Comparison of ENCODE assay signal across 8 cellular contexts in genomic region chr17:35242805-35243458, GRCh38. TPM values are rescaled to one million over a fixed set of nuclear protein-coding genes. Genes with fewer than 3 reads are reported as not detected.
DNase-seq lines count a peak whose midpoint lies in the region; ATAC-seq and TF ChIP-seq lines count a peak whose summit lies in the region.

Gene SLFN5 (plus strand): TSS chr17:35243072. CDS start chr17:35258691, 15,619 bp downstream.

- H3K9me3 ChIP-seq in SJCRH30 (replicated peaks) (no peaks in the 10 kb centered on the region), neural progenitor cell (ENCODE audit: low read depth) (no peaks in the 10 kb centered on the region), stomach smooth muscle (ENCODE audit: control insufficient read depth in 2 of 2, low read length in 2 of 2) (no peaks in the 10 kb centered on the region)

- peaks cover 23% of the 10 kb centered on the region for H3K4me1 Mint-ChIP-seq in neural progenitor cell

- no peak for TF ChIP-seq CTCF in neural progenitor cell (IDR thresholded peaks at IDR 0.05)

- H3K27me3 ChIP-seq in SJCRH30: no peaks in the 10 kb centered on the region
- peaks cover 9% of the 10 kb centered on the region for H3K27me3 ChIP-seq in neural progenitor cell
- no peaks in the 10 kb centered on the region for H3K27me3 ChIP-seq in stomach smooth muscle (ENCODE audit: control insufficient read depth in 1 of 2, insufficient read depth in 2 of 2, low read length in 2 of 2)

- H3K4me3 ChIP-seq in Jurkat, Clone E6-1 (ENCODE audit: low read length): peak within 1 kb of the TSS; percentile 88
- H3K4me3 ChIP-seq in SJCRH30: peak within 1 kb of the TSS; percentile 66
- peak within 1 kb of the TSS; percentile 62 for H3K4me3 ChIP-seq in neural progenitor cell
- H3K4me3 ChIP-seq in stomach smooth muscle (ENCODE audit: low read length in 2 of 2): peak within 1 kb of the TSS; percentile 90 to 91

- ATAC-seq in GM21619 (IDR thresholded peaks at IDR 0.05; ENCODE audit: unreplicated experiment): peak; percentile 61

- no peaks in the 10 kb centered on the region for H4K20me1 ChIP-seq in neural progenitor cell (ENCODE audit: low read depth)

- H3K4me1 ChIP-seq in SJCRH30: peaks cover 10% of the 10 kb centered on the region
- H3K4me1 ChIP-seq in neural progenitor cell: peaks cover 11% of the 10 kb centered on the region
- H3K4me1 ChIP-seq in stomach smooth muscle (ENCODE audit: control insufficient read depth, insufficient read depth, low read length): peaks cover 21% of the 10 kb centered on the region

- H3K36me3 Mint-ChIP-seq in neural progenitor cell: no peaks in the 10 kb centered on the region

- H3F3A ChIP-seq in neural progenitor cell (ENCODE audit: low read depth): peaks cover 23% of the 10 kb centered on the region

- H2AFZ ChIP-seq in neural progenitor cell (replicated peaks): peak within 1 kb of the TSS; percentile 89

- H3K36me3 ChIP-seq in SJCRH30 (no peaks in the 10 kb centered on the region), neural progenitor cell (no peaks in the 10 kb centered on the region), stomach smooth muscle (ENCODE audit: control insufficient read depth in 2 of 2, insufficient read depth in 2 of 2, low read length in 2 of 2) (peaks cover 0 to 6% of the 10 kb centered on the region in 2 donors)

- H3K4me3 Mint-ChIP-seq in neural progenitor cell: peak within 1 kb of the TSS; percentile 96

- H3K4me2 ChIP-seq in neural progenitor cell: peak within 1 kb of the TSS; percentile 84

- H3K9ac ChIP-seq in neural progenitor cell: no peak within 1 kb of the TSS
- H3K9ac ChIP-seq in stomach smooth muscle (ENCODE audit: low read length in 2 of 2): peak within 1 kb of the TSS; percentile 86 to 87

- no peaks in the 10 kb centered on the region for H3K9me3 Mint-ChIP-seq in neural progenitor cell

- H3K27me3 Mint-ChIP-seq in neural progenitor cell (ENCODE audit: insufficient read depth, low read depth): peaks cover 2% of the 10 kb centered on the region

- DNase-seq in DMS53 treated with DMSO at 0.1 percent for 48 hours (lab: John Stamatoyannopoulos, UW; ENCODE audit: unreplicated experiment) (peak; percentile 71), SJCRH30 (peak; percentile 85 to 89), foreskin melanocyte (peak; percentile 85), neural progenitor cell (ENCODE audit: low spot score) (peak; percentile 85)
- peak; percentile 91 for DNase-seq in Jurkat, Clone E6-1 (ENCODE audit: low read depth, low spot score)
- DNase-seq in activated naive CD4-positive, alpha-beta T cell treated with Interleukin-2 at 50 U/mL for 16 hours: peak; percentile 93

- H3K79me2 ChIP-seq in neural progenitor cell (ENCODE audit: low read depth): no peaks in the 10 kb centered on the region

- H3K27ac Mint-ChIP-seq in neural progenitor cell: peak within 1 kb of the TSS; percentile 57

- peak within 1 kb of the TSS; percentile 69 for H3K27ac ChIP-seq in SJCRH30
- no peak within 1 kb of the TSS for H3K27ac ChIP-seq in neural progenitor cell
- peak within 1 kb of the TSS; percentile 93 for H3K27ac ChIP-seq in stomach smooth muscle (ENCODE audit: low read length)

RNA-seq across cellular contexts. Expression of gene SLFN5, which starts in this region (rescaled TPM):
- polyA plus RNA-seq in Jurkat, Clone E6-1 (2012; ENCODE audit: insufficient read depth, insufficient read length): 7.8 TPM
- 1.5 and 2.5 TPM in 2 replicates for total RNA-seq in SJCRH30 (2014; rRNA removed; shearing (Covaris generic))
- 3.5 and 5.8 TPM in 2 replicates for total RNA-seq in neural progenitor cell (ENCODE audit: low replicate concordance)
